In the genomic region with DNA sequence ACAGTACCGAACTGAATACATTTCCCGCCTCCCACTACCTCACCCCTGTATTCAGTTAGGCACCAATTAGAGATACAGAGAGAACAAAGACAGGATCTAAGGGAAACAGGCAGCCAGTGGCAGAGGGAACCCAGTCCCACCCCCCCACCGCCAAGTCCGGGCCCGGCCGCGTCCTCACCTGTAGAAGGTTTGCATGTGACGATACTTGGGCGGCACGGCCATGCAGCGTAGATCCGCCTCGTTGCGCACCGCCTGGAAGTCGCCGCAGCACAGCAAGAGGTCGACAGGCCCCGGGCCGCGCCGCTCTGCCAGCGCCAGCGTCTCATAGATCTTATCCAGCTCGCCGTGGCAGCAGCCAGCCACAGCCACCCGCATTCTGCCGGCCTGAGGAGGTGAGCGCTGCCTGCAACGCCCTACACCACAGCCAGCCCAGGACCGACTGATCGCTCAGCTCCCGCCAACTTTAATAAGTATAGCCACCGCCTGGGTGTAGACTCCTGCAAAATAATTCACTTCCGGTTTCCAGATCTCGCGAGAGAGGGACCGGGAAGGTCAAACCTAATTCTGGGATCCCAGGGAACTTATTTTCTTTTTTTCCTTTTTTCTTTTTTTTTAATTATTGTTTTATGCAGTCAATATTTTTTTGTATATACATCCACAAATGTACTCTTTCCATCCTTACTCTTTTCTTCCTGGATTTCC, we compare ENCODE assay signal across 8 cellular contexts. TPM values are rescaled to one million over a fixed set of nuclear protein-coding genes. Genes with fewer than 3 reads are reported as not detected.
DNase-seq lines count a peak whose midpoint lies in the region; ATAC-seq and TF ChIP-seq lines count a peak whose summit lies in the region.

A gene with protein sequence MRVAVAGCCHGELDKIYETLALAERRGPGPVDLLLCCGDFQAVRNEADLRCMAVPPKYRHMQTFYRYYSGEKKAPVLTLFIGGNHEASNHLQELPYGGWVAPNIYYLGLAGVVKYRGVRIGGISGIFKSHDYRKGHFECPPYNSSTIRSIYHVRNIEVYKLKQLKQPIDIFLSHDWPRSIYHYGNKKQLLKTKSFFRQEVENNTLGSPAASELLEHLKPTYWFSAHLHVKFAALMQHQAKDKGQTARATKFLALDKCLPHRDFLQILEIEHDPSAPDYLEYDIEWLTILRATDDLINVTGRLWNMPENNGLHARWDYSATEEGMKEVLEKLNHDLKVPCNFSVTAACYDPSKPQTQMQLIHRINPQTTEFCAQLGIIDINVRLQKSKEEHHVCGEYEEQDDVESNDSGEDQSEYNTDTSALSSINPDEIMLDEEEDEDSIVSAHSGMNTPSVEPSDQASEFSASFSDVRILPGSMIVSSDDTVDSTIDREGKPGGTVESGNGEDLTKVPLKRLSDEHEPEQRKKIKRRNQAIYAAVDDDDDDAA (minus strand): TSS at position 501 of the 702 bp plus-strand sequence. CDS start 126 bp downstream, at position 375.

- H3K9me3 ChIP-seq in spleen: no peaks in the 10 kb centered on the region

- peaks cover 29% of the 10 kb centered on the region for H3K4me1 Mint-ChIP-seq in activated B cell treated with CpG ODN at 0.5 μM for 24 hours
- peaks cover 29 to 46% of the 10 kb centered on the region in 2 donors for H3K4me1 Mint-ChIP-seq in immature natural killer cell

- intact Hi-C loops in activated B cell treated with CpG ODN at 0.5 μM for 24 hours (cut with micrococcal nuclease) (loop anchor here (1.0 to 5.0 kb wide), 3 partner anchors 13 to 1982 kb away; a partner anchor contains a TSS), spleen (cut with DNase I; ENCODE audit: low total_unique reads) (no loop called here)

- in situ Hi-C loops in GM18951 (cut with MboI; ENCODE audit: low sequenced_read_pairs, unreplicated experiment): loop anchor here (10.0 kb wide), 1 partner anchor 750 kb away; no protein-coding TSS in a partner anchor

- TF ChIP-seq POLR2A in GM18951 (IDR thresholded peaks at IDR 0.05; ENCODE audit: extremely low read depth, insufficient read depth, insufficient read length) (peak; percentile 96), spleen (IDR thresholded peaks at IDR 0.05) (peak in 2 of 3 donors; percentile 39 to 65)

- H3K27me3 ChIP-seq in spleen (replicated peaks in 1 of 7): peaks cover 0 to 10% (median 0%) of the 10 kb centered on the region in 7 donors

- 0 to 1% (median 0%) methylated on average over 20 to 38 of the region's 38 CpGs for WGBS in spleen, 5 donors

- H3K4me3 ChIP-seq in AG09309 (ENCODE audit: control insufficient read depth, low read depth, low read length) (peak within 1 kb of the TSS; percentile 78), spleen (peak within 1 kb of the TSS; percentile 38 to 93 (median 78))

- TF ChIP-seq CTCF in AG09309 (IDR thresholded peaks at IDR 0.05; ENCODE audit: control insufficient read depth, insufficient read depth, low read depth, low read length, missing control alignments) (no peak), activated B cell treated with CpG ODN at 0.5 μM for 24 hours (IDR thresholded peaks at IDR 0.05) (no peak), spleen (IDR thresholded peaks at IDR 0.05 in 8 of 11, conservative IDR thresholded peaks at IDR 0.05 in 3 of 11) (peak in 4 of 11 experiments; percentile 17 to 39 (median 31))

- peak within 1 kb of the TSS; percentile 99 for H3K4me3 Mint-ChIP-seq in activated B cell treated with CpG ODN at 0.5 μM for 24 hours
- peak within 1 kb of the TSS; percentile 98 to 99 (median 98) for H3K4me3 Mint-ChIP-seq in immature natural killer cell

- CTCF ChIA-PET in activated B cell treated with CpG ODN at 0.5 μM for 24 hours (lab: Charles Lee): interaction anchor here (1.3 to 1.6 kb wide), 2 partner anchors 13 to 742 kb away, joined by 3 to 6 read pairs; a partner anchor contains a TSS

- ATAC-seq in HG03175 (IDR thresholded peaks at IDR 0.05; ENCODE audit: unreplicated experiment): peak; percentile 88
- ATAC-seq in activated B cell treated with CpG ODN at 0.5 μM for 24 hours (ENCODE audit: low read depth): peak; percentile 92

- H3K27ac ChIP-seq in spleen: peak within 1 kb of the TSS; percentile 8 to 91 (median 86)

- H3K36me3 ChIP-seq in spleen: peaks cover 0 to 28% (median 9%) of the 10 kb centered on the region in 6 donors

- H3K9me3 Mint-ChIP-seq in activated B cell treated with CpG ODN at 0.5 μM for 24 hours (no peaks in the 10 kb centered on the region), immature natural killer cell (no peaks in the 10 kb centered on the region)

- peaks cover 0 to 49% (median 36%) of the 10 kb centered on the region in 6 donors for H3K4me1 ChIP-seq in spleen

- H3K36me3 Mint-ChIP-seq in activated B cell treated with CpG ODN at 0.5 μM for 24 hours (ENCODE audit: low read depth): peaks cover 32% of the 10 kb centered on the region
- peaks cover 8 to 11% (median 9%) of the 10 kb centered on the region in 3 donors for H3K36me3 Mint-ChIP-seq in immature natural killer cell

- H3K27me3 Mint-ChIP-seq in activated B cell treated with CpG ODN at 0.5 μM for 24 hours (no peaks in the 10 kb centered on the region), immature natural killer cell (ENCODE audit: low read depth in 3 of 3) (peaks cover 0 to 9% (median 6%) of the 10 kb centered on the region in 3 donors)

- DNase-seq in AG09309 (ENCODE audit: low read depth) (peak; percentile 29), NCI-H2227 treated with DMSO at 0.1 percent for 48 hours (lab: John Stamatoyannopoulos, UW) (peak; percentile 49), activated B cell treated with CpG ODN at 0.5 μM for 24 hours (peak; percentile 64), immature natural killer cell (peak; percentile 77 to 82 (median 81)), spleen (peak; percentile 95)
- DNase-seq in central memory CD4-positive, alpha-beta T cell: peak; percentile 78

- H3K27ac Mint-ChIP-seq in activated B cell treated with CpG ODN at 0.5 μM for 24 hours: peak within 1 kb of the TSS; percentile 98
- H3K27ac Mint-ChIP-seq in immature natural killer cell: peak within 1 kb of the TSS; percentile 91 to 96 (median 93)

- POLR2A ChIA-PET in activated B cell treated with CpG ODN at 0.5 μM for 24 hours (lab: Charles Lee): interaction anchor here (0.6 to 2.6 kb wide), 4 partner anchors 12 to 1978 kb away, joined by 3 to 42 read pairs (median 4); a partner anchor contains a TSS

RNA-seq across cellular contexts. Expression of the gene that starts here (rescaled TPM):
- total RNA-seq in activated B cell treated with CpG ODN at 0.5 μM for 24 hours (19.6 and 19.9 TPM in 2 replicates), spleen (10 to 100 TPM; 16.8 to 19.2 (median 17.4) TPM)
- polyA plus RNA-seq in immature natural killer cell (10 to 100 TPM in 2 of 3 donors, 1 to 10 TPM in 1; 7.3 to 14.0 (median 11.5) TPM), spleen (10 to 100 TPM in 1 of 3 donors, 1 to 10 TPM in 2; 8.1 to 10.2 (median 8.3) TPM)

Comparison
In these comparisons a context has a peak if more than half of its experiments do, and no peak if none do; other contexts are left out.
1. Peak in every context shown above with its lines: DNase-seq, ATAC-seq, H3K4me3 ChIP-seq and H3K27ac ChIP-seq.
2. DNase-seq: peak in every context shown above with its lines; median percentile 95 in spleen; 81 in immature natural killer cell; 78 in central memory CD4-positive, alpha-beta T cell; 64 in activated B cell treated with CpG ODN at 0.5 μM for 24 hours; 49 in NCI-H2227 treated with DMSO at 0.1 percent for 48 hours; 29 in AG09309.